In the genomic region with DNA sequence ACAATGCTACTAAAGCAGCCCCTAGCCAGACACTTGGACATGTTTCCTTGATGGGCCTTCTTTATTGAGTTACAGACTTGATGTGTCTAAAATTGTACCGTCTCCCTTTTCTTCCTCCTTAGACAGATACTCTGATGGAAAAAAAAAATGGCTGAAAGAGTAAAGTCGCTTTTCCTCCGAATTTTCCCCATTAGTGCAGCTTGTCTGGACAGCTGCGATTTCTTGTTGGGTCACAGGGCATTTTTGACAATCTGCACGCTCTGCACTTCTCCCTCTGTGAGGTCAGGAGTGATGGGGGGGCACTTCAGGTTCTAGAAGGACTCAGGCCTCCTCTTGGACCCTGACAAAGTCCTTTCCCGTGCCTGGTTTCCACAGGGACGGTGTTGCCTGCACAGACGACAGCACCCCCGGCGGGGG, we compare ENCODE assay signal across 8 cellular contexts. TPM values are rescaled to one million over a fixed set of nuclear protein-coding genes. Genes with fewer than 3 reads are reported as not detected.
DNase-seq lines count a peak whose midpoint lies in the region; ATAC-seq and TF ChIP-seq lines count a peak whose summit lies in the region.

No MANE protein-coding gene starts in this region.

- peak overlapping the region; percentile 94 to 99 for H3K27ac Mint-ChIP-seq in natural killer cell treated with Interleukin-12 subunit alpha and Interleukin-12 subunit beta and Interleukin-15 and Interleukin-18, amount 100 ng/mL, for 72 hours

- peak overlapping the region; percentile 99 for H3K4me3 Mint-ChIP-seq in natural killer cell treated with Interleukin-12 subunit alpha and Interleukin-12 subunit beta and Interleukin-15 and Interleukin-18, amount 100 ng/mL, for 72 hours

- H3K36me3 Mint-ChIP-seq in natural killer cell treated with Interleukin-12 subunit alpha and Interleukin-12 subunit beta and Interleukin-15 and Interleukin-18, amount 100 ng/mL, for 72 hours, result peaks cover 18% of the 10 kb centered on the region

- H3K27me3 ChIP-seq in dorsolateral prefrontal cortex, result no peaks in the 10 kb centered on the region

- H3K27me3 Mint-ChIP-seq in natural killer cell treated with Interleukin-12 subunit alpha and Interleukin-12 subunit beta and Interleukin-15 and Interleukin-18, amount 100 ng/mL, for 72 hours, result no peaks in the 10 kb centered on the region

- no peak for ATAC-seq in natural killer cell treated with Interleukin-12 subunit alpha and Interleukin-12 subunit beta and Interleukin-15 and Interleukin-18, amount 100 ng/mL, for 72 hours
- ATAC-seq in omental fat pad (ENCODE audit: low FRiP score) (no peak), GM19328 (IDR thresholded peaks at IDR 0.05; ENCODE audit: unreplicated experiment) (no peak)

- DNase-seq in NCI-H2171 treated with DMSO at 0.1 percent for 48 hours (lab: John Stamatoyannopoulos, UW) (peak; percentile 73), dorsolateral prefrontal cortex (peak in 1 of 10 donors; percentile 50), NCI-H2107 (lab: John Stamatoyannopoulos, UW) (no peak), omental fat pad (ENCODE audit: low spot score) (no peak), NCI-H187 (lab: John Stamatoyannopoulos, UW) (no peak)
- no peak for DNase-seq in natural killer cell treated with Interleukin-12 subunit alpha and Interleukin-12 subunit beta and Interleukin-15 and Interleukin-18, amount 100 ng/mL, for 72 hours (ENCODE audit: low spot score)

- intact Hi-C loops in dorsolateral prefrontal cortex (cut with DNase I), result loop anchor here in 1 of 2 donors (1.0 to 5.0 kb wide), 2 partner anchors 54 to 264 kb away; partner anchors contain the start of genes AMZ2 and WIPI1

- peaks cover 64 to 82% of the 10 kb centered on the region in 2 donors for H3K4me1 Mint-ChIP-seq in natural killer cell treated with Interleukin-12 subunit alpha and Interleukin-12 subunit beta and Interleukin-15 and Interleukin-18, amount 100 ng/mL, for 72 hours (ENCODE audit: low read depth in 2 of 2)

- H3K9me3 Mint-ChIP-seq in natural killer cell treated with Interleukin-12 subunit alpha and Interleukin-12 subunit beta and Interleukin-15 and Interleukin-18, amount 100 ng/mL, for 72 hours, result no peaks in the 10 kb centered on the region

- peak overlapping the region; percentile 87 to 100 (median 99) for H3K27ac ChIP-seq in dorsolateral prefrontal cortex

- peak overlapping the region; percentile 79 for H3K4me3 ChIP-seq in GM08714 (ENCODE audit: low read length)
- H3K4me3 ChIP-seq in dorsolateral prefrontal cortex, result peak overlapping the region; percentile 70 to 99 (median 89)

- TF ChIP-seq CTCF in dorsolateral prefrontal cortex (IDR thresholded peaks at IDR 0.05 in 54 of 56, conservative IDR thresholded peaks at IDR 0.05 in 2 of 56; ENCODE audit: low read depth in 1 of 56, partially characterized antibody in 56 of 56), result peak in 2 of 56 donors; percentile 10 to 19
- no peak for TF ChIP-seq CTCF in omental fat pad (IDR thresholded peaks at IDR 0.05)

RNA-seq across cellular contexts. Expression of gene PRKAR1A, which starts 1.0 kb away (rescaled TPM):
- total RNA-seq in dorsolateral prefrontal cortex (100 to 1,000 TPM; 224 to 559 (median 417) TPM), omental fat pad (100 to 1,000 TPM; 352 to 561 (median 476) TPM)
- 100 to 1,000 TPM; 154 to 230 TPM for total RNA-seq in natural killer cell treated with Interleukin-12 subunit alpha and Interleukin-12 subunit beta and Interleukin-15 and Interleukin-18, amount 100 ng/mL, for 72 hours

RNA-seq across cellular contexts. Expression of gene WIPI1, which starts 54.0 kb away (rescaled TPM):
- total RNA-seq in dorsolateral prefrontal cortex (10 to 100 TPM; 15.3 to 48.2 (median 24.5) TPM), omental fat pad (100 to 1,000 TPM in 1 of 4 donors, 10 to 100 TPM in 3; 50.1 to 101 (median 60.2) TPM)
- total RNA-seq in natural killer cell treated with Interleukin-12 subunit alpha and Interleukin-12 subunit beta and Interleukin-15 and Interleukin-18, amount 100 ng/mL, for 72 hours, result 10 to 100 TPM; 26.5 to 39.1 TPM
